22 cellular contexts compared by ENCODE assay signal in the genomic region with DNA sequence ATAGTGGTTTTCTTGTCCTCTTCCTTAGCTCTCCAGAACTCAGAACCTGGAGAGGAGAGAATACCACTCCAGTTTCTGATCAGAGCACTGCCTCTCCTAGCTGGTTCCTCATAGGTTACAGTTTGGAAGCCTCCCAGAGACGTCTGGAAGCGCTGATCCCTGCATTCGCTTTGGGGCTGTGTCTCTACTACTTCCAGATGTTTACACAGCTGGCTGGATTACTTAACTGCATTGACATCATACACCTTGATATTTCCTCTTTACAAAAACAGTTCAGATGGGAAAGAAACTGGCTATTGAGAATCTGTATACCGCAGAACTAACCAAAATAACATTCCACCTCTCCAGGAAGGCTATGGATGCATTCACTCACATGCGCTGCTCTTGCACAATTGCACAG.
A peak's percentile ranks its signal among the peaks of the same experiment; 100 is the strongest.
DNase-seq lines count a peak whose midpoint lies in the region; ATAC-seq and TF ChIP-seq lines count a peak whose summit lies in the region.
"Had no signal": no experiment of that assay in that cellular context is flagged by ENCODE, and none has a peak within 500 bp of the region (broad histone marks: within the 10 kb centered on the region; RNA-seq: fewer than 3 reads in every experiment).

No MANE protein-coding gene starts in this region.

- peaks cover 32% of the 10 kb centered on the region for H3K4me1 Mint-ChIP-seq in mesothelial cell of epicardium
- H3K4me1 Mint-ChIP-seq: stimulated activated memory B cell treated with anti-CD40 and anti-IgM and Interleukin-4, amounts not matched to agents 10 μg/mL and 1 μg/mL and 100 μg/mL, for 72 hours had no signal

- H3K4me3 ChIP-seq in LNCaP clone FGC (ENCODE audit: low read depth, low read length) (no peak overlapping the region), epithelial cell of esophagus (ENCODE audit: low read length) (no peak overlapping the region)
- H3K4me3 ChIP-seq: colonic mucosa, tibial artery had no signal

- peak overlapping the region; percentile 80; the same call in 1 of the 2 replicates for H3K27ac ChIP-seq in C4-2B
- H3K27ac ChIP-seq: colonic mucosa, parathyroid adenoma, tibial artery had no signal

- TF ChIP-seq CTCF in C4-2B (conservative IDR thresholded peaks at IDR 0.05) (no peak), LNCaP clone FGC (IDR thresholded peaks at IDR 0.05; ENCODE audit: control insufficient read depth, extremely low read depth, insufficient read depth) (no peak), epithelial cell of esophagus (IDR thresholded peaks at IDR 0.05; ENCODE audit: insufficient read depth, low read depth, low read length, missing control alignments) (no peak), mesothelial cell of epicardium (IDR thresholded peaks at IDR 0.05; ENCODE audit: unreplicated experiment) (no peak)

- ATAC-seq in HG03159 (IDR thresholded peaks at IDR 0.05; ENCODE audit: unreplicated experiment), result no peak
- ATAC-seq: activated CD8-positive, alpha-beta T cell treated with anti-CD3 and anti-CD28 coated beads, Interleukin-2, amount 10 ng/mL, durations not matched to agents 7 days and 5 days; activated T-cell treated with anti-CD3 and anti-CD28 coated beads, Interleukin-2, amount 50 U/mL, for 72 hours; CD8-positive, alpha-beta T cell; HepG2; Panc1; stimulated activated memory B cell treated with anti-CD40 and anti-IgM and Interleukin-4, amounts not matched to agents 10 μg/mL and 1 μg/mL and 100 μg/mL, for 72 hours had no signal

- H3K27ac Mint-ChIP-seq in mesothelial cell of epicardium, result peak overlapping the region; percentile 83
- H3K27ac Mint-ChIP-seq: activated CD8-positive, alpha-beta T cell treated with anti-CD3 and anti-CD28 coated beads, Interleukin-2, amount 10 ng/mL, durations not matched to agents 7 days and 5 days; activated T-cell treated with anti-CD3 and anti-CD28 coated beads, Interleukin-2, amount 50 U/mL, for 72 hours; CD8-positive, alpha-beta T cell; stimulated activated memory B cell treated with anti-CD40 and anti-IgM and Interleukin-4, amounts not matched to agents 10 μg/mL and 1 μg/mL and 100 μg/mL, for 72 hours had no signal

- no peaks in the 10 kb centered on the region for H3K9me3 Mint-ChIP-seq in mesothelial cell of epicardium
- H3K9me3 Mint-ChIP-seq: activated T-cell treated with anti-CD3 and anti-CD28 coated beads, Interleukin-2, amount 50 U/mL, for 72 hours; CD8-positive, alpha-beta T cell; stimulated activated memory B cell treated with anti-CD40 and anti-IgM and Interleukin-4, amounts not matched to agents 10 μg/mL and 1 μg/mL and 100 μg/mL, for 72 hours had no signal

- no peaks in the 10 kb centered on the region for H3K36me3 Mint-ChIP-seq in mesothelial cell of epicardium
- H3K36me3 Mint-ChIP-seq: CD8-positive, alpha-beta T cell; stimulated activated memory B cell treated with anti-CD40 and anti-IgM and Interleukin-4, amounts not matched to agents 10 μg/mL and 1 μg/mL and 100 μg/mL, for 72 hours had no signal

- H3K4me3 Mint-ChIP-seq in mesothelial cell of epicardium, result no peak overlapping the region
- H3K4me3 Mint-ChIP-seq: activated CD8-positive, alpha-beta T cell treated with anti-CD3 and anti-CD28 coated beads, Interleukin-2, amount 10 ng/mL, durations not matched to agents 7 days and 5 days; activated T-cell treated with anti-CD3 and anti-CD28 coated beads, Interleukin-2, amount 50 U/mL, for 72 hours; CD8-positive, alpha-beta T cell; stimulated activated memory B cell treated with anti-CD40 and anti-IgM and Interleukin-4, amounts not matched to agents 10 μg/mL and 1 μg/mL and 100 μg/mL, for 72 hours had no signal

- no peaks in the 10 kb centered on the region for H3K27me3 Mint-ChIP-seq in mesothelial cell of epicardium (ENCODE audit: low read depth)

- DNase-seq in LNCaP clone FGC (ENCODE audit: low read depth), result peak; percentile 71
- peak; percentile 54 for DNase-seq in epithelial cell of esophagus (ENCODE audit: low read depth)
- DNase-seq in mesothelial cell of epicardium (ENCODE audit: low spot score in 2 of 2, unreplicated experiment in 2 of 2), result no peak
- DNase-seq in SIG-M5 treated with dmso at 0.1 percent for 504 hours (lab: John Stamatoyannopoulos, UW; ENCODE audit: unreplicated experiment), result no peak
- DNase-seq in middle frontal gyrus (ENCODE audit: extremely low spot score, low spot score), result no peak
- no peak for DNase-seq in putamen (ENCODE audit: low spot score)
- DNase-seq: activated CD8-positive, alpha-beta T cell treated with anti-CD3 and anti-CD28 coated beads, Interleukin-2, amount 10 ng/mL, durations not matched to agents 7 days and 5 days; activated T-cell treated with anti-CD3 and anti-CD28 coated beads, Interleukin-2, amount 50 U/mL, for 72 hours; CD8-positive, alpha-beta T cell; colonic mucosa; EL; head of caudate nucleus; NCI-H2107; stimulated activated CD4-positive, alpha-beta T cell treated with anti-CD3 and anti-CD28 coated beads, Interleukin-12 subunit alpha, Interleukin-12 subunit beta, amount 100 ng/mL, for 4 hours; SW 1271; tibial artery had no signal

Comparison
In these comparisons a context has a peak if more than half of its experiments do, and no peak if none do; other contexts are left out.
1. DNase-seq: peak in LNCaP clone FGC (single experiment) and epithelial cell of esophagus (single experiment); none in mesothelial cell of epicardium (0 of 2), SIG-M5 treated with dmso at 0.1 percent for 504 hours (single experiment), middle frontal gyrus (single experiment) and putamen (single experiment).